In the genomic region with DNA sequence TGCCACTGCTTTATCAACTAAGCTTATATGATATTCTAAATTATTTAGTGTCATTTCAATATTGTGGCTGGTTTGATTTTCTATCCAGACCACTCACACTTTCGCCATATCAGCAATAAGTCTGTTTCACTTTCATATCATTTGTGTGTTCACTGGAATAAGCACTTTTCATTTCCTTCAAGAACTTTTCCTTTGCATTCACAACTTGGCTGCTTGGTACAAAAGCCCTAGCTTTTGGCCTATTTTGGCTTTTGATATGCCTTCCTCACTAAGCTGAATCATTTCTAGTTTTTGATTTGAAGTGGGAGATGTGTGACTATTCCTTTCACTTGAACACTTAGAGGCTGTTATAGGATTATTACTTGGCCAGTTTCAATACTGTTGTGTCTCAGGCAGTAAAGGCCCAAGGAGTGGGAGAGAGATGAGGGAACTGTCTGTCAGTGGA, we compare ENCODE assay signal across 23 cellular contexts.
DNase-seq lines count a peak whose midpoint lies in the region; ATAC-seq, FAIRE-seq and TF ChIP-seq lines count a peak whose summit lies in the region.
"Had no signal": no experiment of that assay in that cellular context is flagged by ENCODE, and none has a peak within 500 bp of the region (broad histone marks: within the 10 kb centered on the region; RNA-seq: fewer than 3 reads in every experiment).

No MANE protein-coding gene starts in this region.

- H3K27ac ChIP-seq in MM.1S (ENCODE audit: low read length), result no peak overlapping the region
- H3K27ac ChIP-seq in GM12878 (ENCODE audit: control insufficient read depth, insufficient read depth), result no peak overlapping the region
- H3K27ac ChIP-seq: brain microvascular endothelial cell, C4-2B, thoracic aorta had no signal

- no peaks in the 10 kb centered on the region for H3K36me3 Mint-ChIP-seq in activated T-cell treated with anti-CD3 and anti-CD28 coated beads, Interleukin-2, amount 50 U/mL, for 24 hours (ENCODE audit: low read depth)

- no peak overlapping the region for H2AFZ ChIP-seq in MM.1S (ENCODE audit: low read length)
- H2AFZ ChIP-seq in GM12878 (ENCODE audit: control insufficient read depth, low read depth, low read length), result peak overlapping the region; percentile 19; the same call in 1 of the 2 replicates

- POLR2A ChIA-PET in GM12878 (lab: Charles Lee), result no interaction called here

- H4K20me1 ChIP-seq in MM.1S (ENCODE audit: insufficient read depth, low read length) (no peaks in the 10 kb centered on the region), GM12878 (ENCODE audit: control insufficient read depth, insufficient read depth) (no peaks in the 10 kb centered on the region)

- no peak for DNase-seq in activated T-cell treated with anti-CD3 and anti-CD28 coated beads, Interleukin-2, amount 50 U/mL, for 24 hours
- DNase-seq in activated T-cell treated with anti-CD3 and anti-CD28 coated beads, Interleukin-2, amount 50 U/mL, for 1 hour, result no peak
- DNase-seq in MM.1S, result peak; percentile 53
- no peak for DNase-seq in GM12878 (ENCODE audit: low read depth, low spot score)
- DNase-seq: brain microvascular endothelial cell; DMS 273 treated with DMSO at 0.1 percent for 48 hours; GDM1; H9; mammary epithelial cell; NCI-H1105 treated with DMSO at 0.1 percent for 48 hours; NCI-H2081 treated with DMSO at 0.1 percent for 48 hours; NCI-H510A treated with DMSO at 0.1 percent for 48 hours; NK-92 treated with Interleukin-12 subunit alpha and Interleukin-12 subunit beta, amount 100 ng/mL, for 24 hours; nucleus accumbens had no signal

- H3F3A ChIP-seq in MM.1S (ENCODE audit: insufficient read depth, low read length), result no peaks in the 10 kb centered on the region

- in situ Hi-C loops in GM12878 (cut with MboI), result no loop called here

- no peak for TF ChIP-seq RAD21 in GM12878 (IDR thresholded peaks at IDR 0.05; ENCODE audit: insufficient read depth, low read depth, low read length)

- H3K4me2 ChIP-seq in MM.1S (ENCODE audit: low read depth, low read length) (no peak overlapping the region), GM12878 (ENCODE audit: control insufficient read depth, insufficient read depth) (peak overlapping the region; percentile 38; the same call in 1 of the 2 replicates)

- H3K27ac Mint-ChIP-seq in activated T-cell treated with anti-CD3 and anti-CD28 coated beads, Interleukin-2, amount 50 U/mL, for 24 hours, result peak overlapping the region; percentile 96
- H3K27ac Mint-ChIP-seq: H9, WTC11 had no signal

- peaks cover 13% of the 10 kb centered on the region for H3K9me3 Mint-ChIP-seq in activated T-cell treated with anti-CD3 and anti-CD28 coated beads, Interleukin-2, amount 50 U/mL, for 24 hours

- WGBS in GM12878 (ENCODE audit: insufficient coverage, insufficient replicate concordance, low lambda C conversion rate, missing lambda C conversion rate), result 0% methylated on average over 1 of the region's 1 CpG

- peaks cover 70% of the 10 kb centered on the region for H3K27me3 ChIP-seq in MM.1S (replicated peaks; ENCODE audit: insufficient read depth, low read length)
- H3K27me3 ChIP-seq in GM12878 (replicated peaks in 1 of 2; ENCODE audit: control insufficient read depth in 2 of 2, insufficient read depth in 2 of 2, low read length in 1 of 2), result no peaks in the 10 kb centered on the region
- H3K27me3 ChIP-seq: brain microvascular endothelial cell had no signal

- H3K36me3 ChIP-seq in MM.1S (replicated peaks; ENCODE audit: insufficient read depth, low read length), result no peaks in the 10 kb centered on the region
- no peaks in the 10 kb centered on the region for H3K36me3 ChIP-seq in GM12878 (ENCODE audit: control insufficient read depth in 2 of 2, insufficient read depth in 2 of 2, low read length in 1 of 2)
- H3K36me3 ChIP-seq: brain microvascular endothelial cell, thoracic aorta had no signal

- H3K9ac ChIP-seq in MM.1S (ENCODE audit: low read length), result no peak overlapping the region
- no peak overlapping the region for H3K9ac ChIP-seq in GM12878 (ENCODE audit: control insufficient read depth, insufficient read depth, low read length)

- TF ChIP-seq CTCF in MM.1S (IDR thresholded peaks at IDR 0.05; ENCODE audit: low read length) (no peak), GM12878 (IDR thresholded peaks at IDR 0.05 in 2 of 3, conservative IDR thresholded peaks at IDR 0.05 in 1 of 3; ENCODE audit: control insufficient read depth in 2 of 3, extremely low read depth in 1 of 3, insufficient read depth in 1 of 3, low read depth in 3 of 3, low read length in 3 of 3) (no peak)

- H3K9me3 ChIP-seq in MM.1S (replicated peaks; ENCODE audit: insufficient read depth, low read length) (no peaks in the 10 kb centered on the region), GM12878 (replicated peaks; ENCODE audit: control insufficient read depth, insufficient read depth, low read length) (peaks cover 1% of the 10 kb centered on the region; the same call in 2 of the 3 replicates)
- H3K9me3 ChIP-seq: thoracic aorta had no signal

- H3K4me1 Mint-ChIP-seq in activated T-cell treated with anti-CD3 and anti-CD28 coated beads, Interleukin-2, amount 50 U/mL, for 24 hours (ENCODE audit: low read depth), result peaks cover 51% of the 10 kb centered on the region

- H3K4me3 ChIP-seq in MM.1S (ENCODE audit: low read length) (no peak overlapping the region), GM12878 (no peak overlapping the region)
- H3K4me3 ChIP-seq: thoracic aorta had no signal

- BruUV-seq in GM12878 (replicated peaks; lab: Mats Ljungman, UMichigan), result no TSS peak

- H3K4me3 Mint-ChIP-seq in activated T-cell treated with anti-CD3 and anti-CD28 coated beads, Interleukin-2, amount 50 U/mL, for 24 hours, result peak overlapping the region; percentile 54
- H3K4me3 Mint-ChIP-seq: H9, WTC11 had no signal

- RAD21 ChIA-PET in GM12878 (lab: Charles Lee; ENCODE audit: unreplicated experiment), result interaction anchor here (0.9 kb wide), 1 partner anchor 57 kb away, joined by 3 read pairs; no protein-coding TSS in a partner anchor

- peak in 1 of 2 experiments; percentile 7; a peak in 1 of 4 replicates for TF ChIP-seq EP300 in GM12878 (IDR thresholded peaks at IDR 0.05; ENCODE audit: borderline replicate concordance in 1 of 2, control insufficient read depth in 1 of 2, low read depth in 2 of 2, low read length in 2 of 2)

- intact Hi-C loops in GM12878 (cut with micrococcal nuclease; ENCODE audit: unreplicated experiment), result no loop called here

- FAIRE-seq in GM12878 (lab: Jason Lieb, UNC), result no peak
- FAIRE-seq: colon, RCC 7860 had no signal

- SMC1A ChIA-PET in GM12878 (lab: Charles Lee; ENCODE audit: uncharacterized antibody, unreplicated experiment), result interaction anchor here (0.9 to 1.2 kb wide), 2 partner anchors 9 to 15 kb away, joined by 4 read pairs; no protein-coding TSS in a partner anchor

- H3K79me2 ChIP-seq in MM.1S (ENCODE audit: low read length), result no peaks in the 10 kb centered on the region
- no peaks in the 10 kb centered on the region for H3K79me2 ChIP-seq in GM12878 (ENCODE audit: control insufficient read depth, insufficient read depth, low read length)

- H3K27me3 Mint-ChIP-seq in activated T-cell treated with anti-CD3 and anti-CD28 coated beads, Interleukin-2, amount 50 U/mL, for 24 hours, result peaks cover 45% of the 10 kb centered on the region

- TF ChIP-seq POLR2A in GM12878 (IDR thresholded peaks at IDR 0.05; ENCODE audit: low read depth, low read length), result no peak

- H3K4me1 ChIP-seq in MM.1S (ENCODE audit: low read length) (peaks cover 4% of the 10 kb centered on the region; the same call in 1 of the 2 replicates), GM12878 (ENCODE audit: control insufficient read depth, insufficient read depth, low read length) (peaks cover 3% of the 10 kb centered on the region; the same call in 1 of the 2 replicates)

- CTCF ChIA-PET in GM12878 (lab: Yijun Ruan, JAX), result interaction anchor here (0.8 kb wide), 1 partner anchor 29 kb away, joined by 3 read pairs; no protein-coding TSS in a partner anchor

- no peaks in the 10 kb centered on the region for H3K9me2 ChIP-seq in MM.1S (replicated peaks; ENCODE audit: insufficient read depth, low read length)

- peak; percentile 60 for ATAC-seq in GM18520 (IDR thresholded peaks at IDR 0.05; ENCODE audit: unreplicated experiment)
- ATAC-seq in GM12878, result peak; percentile 96
- no peak for ATAC-seq in GM21526 (IDR thresholded peaks at IDR 0.05; ENCODE audit: low FRiP score, unreplicated experiment)
- no peak for ATAC-seq in GM18907 (IDR thresholded peaks at IDR 0.05; ENCODE audit: unreplicated experiment)
- ATAC-seq in HG03432 (IDR thresholded peaks at IDR 0.05; ENCODE audit: unreplicated experiment), result no peak
- ATAC-seq: WTC11 had no signal

TF ChIP-seq in GM12878, 131 proteins besides CTCF, POLR2A, EP300 and RAD21 (continues in another document):
- TF ChIP-seq DPF2 (IDR thresholded peaks at IDR 0.05) (0 out of 2 replicates have a peak, but pooled peaks have one; percentile 42), IKZF2 (IDR thresholded peaks at IDR 0.05) (peak in 1 of 2 experiments; percentile 54; a peak in 3 of 4 replicates), MYC (IDR thresholded peaks at IDR 0.05; ENCODE audit: insufficient read depth, insufficient read length, insufficient replicate concordance, low read length, severe bottlenecking) (no peak), NBN (IDR thresholded peaks at IDR 0.05) (no peak), ZZZ3 (IDR thresholded peaks at IDR 0.05; ENCODE audit: control insufficient read depth, insufficient read length, low read depth) (no peak), ZSCAN29 (IDR thresholded peaks at IDR 0.05) (no peak), JUNB (IDR thresholded peaks at IDR 0.05) (peak; percentile 57; the same call in 1 of the 2 replicates)
- TF ChIP-seq, protein P1, sequence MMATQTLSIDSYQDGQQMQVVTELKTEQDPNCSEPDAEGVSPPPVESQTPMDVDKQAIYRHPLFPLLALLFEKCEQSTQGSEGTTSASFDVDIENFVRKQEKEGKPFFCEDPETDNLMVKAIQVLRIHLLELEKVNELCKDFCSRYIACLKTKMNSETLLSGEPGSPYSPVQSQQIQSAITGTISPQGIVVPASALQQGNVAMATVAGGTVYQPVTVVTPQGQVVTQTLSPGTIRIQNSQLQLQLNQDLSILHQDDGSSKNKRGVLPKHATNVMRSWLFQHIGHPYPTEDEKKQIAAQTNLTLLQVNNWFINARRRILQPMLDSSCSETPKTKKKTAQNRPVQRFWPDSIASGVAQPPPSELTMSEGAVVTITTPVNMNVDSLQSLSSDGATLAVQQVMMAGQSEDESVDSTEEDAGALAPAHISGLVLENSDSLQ (IDR thresholded peaks at IDR 0.05), result peak; percentile 24; the same call in 1 of the 2 replicates

Comparison
In these comparisons a context has a peak if more than half of its experiments do, and no peak if none do; other contexts are left out.
1. ATAC-seq: peak in GM18520 (single experiment) and GM12878 (single experiment); none in GM21526 (single experiment), GM18907 (single experiment) and HG03432 (single experiment).